1 cellular context compared by ENCODE assay signal in the genomic region with DNA sequence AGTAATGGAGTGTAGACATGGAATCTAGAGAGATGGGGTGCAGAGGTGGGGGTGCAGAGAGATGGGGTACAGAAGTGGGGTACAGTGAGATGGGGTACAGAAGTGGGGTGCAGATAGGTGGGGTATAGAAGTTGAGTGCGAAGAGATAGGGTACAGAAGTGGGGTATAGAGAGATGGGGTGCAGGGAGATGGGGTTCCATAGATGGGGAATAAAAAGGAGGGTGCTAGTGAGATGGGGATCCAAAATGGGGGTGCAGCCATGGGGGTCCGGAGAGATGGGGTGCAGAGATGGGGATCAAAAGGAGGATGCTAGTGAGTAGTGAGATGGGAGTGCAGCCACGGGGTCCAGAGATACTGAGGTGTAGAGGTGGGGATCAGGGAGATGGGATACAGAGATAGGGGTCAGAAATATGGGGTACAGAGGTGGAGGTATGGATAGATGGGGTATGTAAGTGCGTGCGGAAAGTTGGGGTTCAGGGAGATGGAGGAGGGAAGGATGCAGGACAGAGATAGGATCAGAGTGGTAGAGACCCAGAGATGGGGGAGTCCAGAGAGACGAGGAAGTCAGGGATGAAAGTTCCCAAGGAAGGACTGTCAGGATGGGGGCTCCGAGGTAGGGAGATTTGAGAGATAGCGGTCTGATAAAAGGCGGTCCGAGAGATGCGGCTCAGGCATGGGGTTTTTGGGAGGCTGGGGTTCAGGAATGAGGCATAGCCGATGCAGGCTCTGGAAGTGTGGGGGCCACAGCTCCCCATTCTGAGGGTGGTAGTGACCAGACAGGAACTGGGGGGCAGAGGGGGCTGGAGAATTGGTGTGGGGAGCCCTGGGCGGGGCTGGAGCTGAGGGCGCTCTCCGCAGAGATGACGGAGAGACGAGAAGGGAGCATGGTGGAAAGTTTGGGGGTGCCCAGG.
A peak's percentile ranks its signal among the peaks of the same experiment; 100 is the strongest.
TF ChIP-seq lines count a peak whose summit lies in the region.

No MANE protein-coding gene starts in this region.

TF ChIP-seq in HEK293, 187 proteins besides CTCF, POLR2A, EP300 and RAD21 (continued from another document and continues in another):
- TF ChIP-seq TSHZ1 (tag by site-specific recombination; IDR thresholded peaks at IDR 0.05; ENCODE audit: borderline replicate concordance) = peak; percentile 47; the same call in 1 of the 2 replicates
- no peak for TF ChIP-seq ZNF549 (tag by site-specific recombination; IDR thresholded peaks at IDR 0.05)
- no peak for TF ChIP-seq SP2 (tag by site-specific recombination; IDR thresholded peaks at IDR 0.05)
- TF ChIP-seq ZNF670 (tag by site-specific recombination; IDR thresholded peaks at IDR 0.05; ENCODE audit: low read depth) = no peak; the same call in 1 of the 2 replicates
- no peak for TF ChIP-seq TRIM28 (IDR thresholded peaks at IDR 0.05; ENCODE audit: borderline replicate concordance, low read length)
- TF ChIP-seq ZNF335 (tag by site-specific recombination; conservative IDR thresholded peaks at IDR 0.05) = no peak
- no peak for TF ChIP-seq ZNF18 (tag by site-specific recombination; IDR thresholded peaks at IDR 0.05)
- no peak for TF ChIP-seq TCF7L2 (IDR thresholded peaks at IDR 0.05; ENCODE audit: borderline replicate concordance, low read depth, low read length)
- no peak for TF ChIP-seq ZNF266 (tag by site-specific recombination; IDR thresholded peaks at IDR 0.05; ENCODE audit: low read depth)
- no peak for TF ChIP-seq ZNF138 (tag by site-specific recombination; IDR thresholded peaks at IDR 0.05; ENCODE audit: borderline replicate concordance)
- no peak for TF ChIP-seq ZNF707 (tag by site-specific recombination; IDR thresholded peaks at IDR 0.05)
- TF ChIP-seq, protein P1, sequence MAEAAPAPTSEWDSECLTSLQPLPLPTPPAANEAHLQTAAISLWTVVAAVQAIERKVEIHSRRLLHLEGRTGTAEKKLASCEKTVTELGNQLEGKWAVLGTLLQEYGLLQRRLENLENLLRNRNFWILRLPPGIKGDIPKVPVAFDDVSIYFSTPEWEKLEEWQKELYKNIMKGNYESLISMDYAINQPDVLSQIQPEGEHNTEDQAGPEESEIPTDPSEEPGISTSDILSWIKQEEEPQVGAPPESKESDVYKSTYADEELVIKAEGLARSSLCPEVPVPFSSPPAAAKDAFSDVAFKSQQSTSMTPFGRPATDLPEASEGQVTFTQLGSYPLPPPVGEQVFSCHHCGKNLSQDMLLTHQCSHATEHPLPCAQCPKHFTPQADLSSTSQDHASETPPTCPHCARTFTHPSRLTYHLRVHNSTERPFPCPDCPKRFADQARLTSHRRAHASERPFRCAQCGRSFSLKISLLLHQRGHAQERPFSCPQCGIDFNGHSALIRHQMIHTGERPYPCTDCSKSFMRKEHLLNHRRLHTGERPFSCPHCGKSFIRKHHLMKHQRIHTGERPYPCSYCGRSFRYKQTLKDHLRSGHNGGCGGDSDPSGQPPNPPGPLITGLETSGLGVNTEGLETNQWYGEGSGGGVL (tag by site-specific recombination; IDR thresholded peaks at IDR 0.05) = no peak
- no peak for TF ChIP-seq ZFP3 (tag by site-specific recombination; IDR thresholded peaks at IDR 0.05; ENCODE audit: low read depth)
- TF ChIP-seq, protein P2, sequence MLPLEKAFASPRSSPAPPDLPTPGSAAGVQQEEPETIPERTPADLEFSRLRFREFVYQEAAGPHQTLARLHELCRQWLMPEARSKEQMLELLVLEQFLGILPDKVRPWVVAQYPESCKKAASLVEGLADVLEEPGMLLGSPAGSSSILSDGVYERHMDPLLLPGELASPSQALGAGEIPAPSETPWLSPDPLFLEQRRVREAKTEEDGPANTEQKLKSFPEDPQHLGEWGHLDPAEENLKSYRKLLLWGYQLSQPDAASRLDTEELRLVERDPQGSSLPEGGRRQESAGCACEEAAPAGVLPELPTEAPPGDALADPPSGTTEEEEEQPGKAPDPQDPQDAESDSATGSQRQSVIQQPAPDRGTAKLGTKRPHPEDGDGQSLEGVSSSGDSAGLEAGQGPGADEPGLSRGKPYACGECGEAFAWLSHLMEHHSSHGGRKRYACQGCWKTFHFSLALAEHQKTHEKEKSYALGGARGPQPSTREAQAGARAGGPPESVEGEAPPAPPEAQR (tag by site-specific recombination; IDR thresholded peaks at IDR 0.05) = no peak
- no peak for TF ChIP-seq ZFHX2 (tag by site-specific recombination; conservative IDR thresholded peaks at IDR 0.05)
- no peak for TF ChIP-seq HOXA7 (CRISPR knock-in tag; IDR thresholded peaks at IDR 0.05; ENCODE audit: borderline replicate concordance)
- TF ChIP-seq IKZF3 (tag by site-specific recombination; IDR thresholded peaks at IDR 0.05) = 0 out of 2 replicates have a peak, but pooled peaks have one; percentile 29
- TF ChIP-seq, protein P3, sequence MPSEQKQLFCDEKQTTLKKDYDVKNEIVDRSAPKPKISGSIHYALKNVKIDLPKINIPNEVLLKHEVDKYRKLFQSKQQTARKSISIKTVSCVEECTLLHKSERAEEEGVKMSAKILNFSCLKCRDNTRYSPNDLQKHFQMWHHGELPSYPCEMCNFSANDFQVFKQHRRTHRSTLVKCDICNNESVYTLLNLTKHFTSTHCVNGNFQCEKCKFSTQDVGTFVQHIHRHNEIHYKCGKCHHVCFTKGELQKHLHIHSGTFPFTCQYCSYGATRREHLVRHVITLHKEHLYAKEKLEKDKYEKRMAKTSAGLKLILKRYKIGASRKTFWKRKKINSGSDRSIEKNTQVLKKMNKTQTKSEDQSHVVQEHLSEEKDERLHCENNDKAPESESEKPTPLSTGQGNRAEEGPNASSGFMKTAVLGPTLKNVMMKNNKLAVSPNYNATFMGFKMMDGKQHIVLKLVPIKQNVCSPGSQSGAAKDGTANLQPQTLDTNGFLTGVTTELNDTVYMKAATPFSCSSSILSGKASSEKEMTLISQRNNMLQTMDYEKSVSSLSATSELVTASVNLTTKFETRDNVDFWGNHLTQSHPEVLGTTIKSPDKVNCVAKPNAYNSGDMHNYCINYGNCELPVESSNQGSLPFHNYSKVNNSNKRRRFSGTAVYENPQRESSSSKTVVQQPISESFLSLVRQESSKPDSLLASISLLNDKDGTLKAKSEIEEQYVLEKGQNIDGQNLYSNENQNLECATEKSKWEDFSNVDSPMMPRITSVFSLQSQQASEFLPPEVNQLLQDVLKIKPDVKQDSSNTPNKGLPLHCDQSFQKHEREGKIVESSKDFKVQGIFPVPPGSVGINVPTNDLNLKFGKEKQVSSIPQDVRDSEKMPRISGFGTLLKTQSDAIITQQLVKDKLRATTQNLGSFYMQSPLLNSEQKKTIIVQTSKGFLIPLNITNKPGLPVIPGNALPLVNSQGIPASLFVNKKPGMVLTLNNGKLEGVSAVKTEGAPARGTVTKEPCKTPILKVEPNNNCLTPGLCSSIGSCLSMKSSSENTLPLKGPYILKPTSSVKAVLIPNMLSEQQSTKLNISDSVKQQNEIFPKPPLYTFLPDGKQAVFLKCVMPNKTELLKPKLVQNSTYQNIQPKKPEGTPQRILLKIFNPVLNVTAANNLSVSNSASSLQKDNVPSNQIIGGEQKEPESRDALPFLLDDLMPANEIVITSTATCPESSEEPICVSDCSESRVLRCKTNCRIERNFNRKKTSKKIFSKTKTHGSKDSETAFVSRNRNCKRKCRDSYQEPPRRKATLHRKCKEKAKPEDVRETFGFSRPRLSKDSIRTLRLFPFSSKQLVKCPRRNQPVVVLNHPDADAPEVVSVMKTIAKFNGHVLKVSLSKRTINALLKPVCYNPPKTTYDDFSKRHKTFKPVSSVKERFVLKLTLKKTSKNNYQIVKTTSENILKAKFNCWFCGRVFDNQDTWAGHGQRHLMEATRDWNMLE (tag by site-specific recombination; conservative IDR thresholded peaks at IDR 0.05; ENCODE audit: low read depth) = no peak
- TF ChIP-seq ZNF169 (tag by site-specific recombination; IDR thresholded peaks at IDR 0.05) = no peak
- TF ChIP-seq, protein P4, sequence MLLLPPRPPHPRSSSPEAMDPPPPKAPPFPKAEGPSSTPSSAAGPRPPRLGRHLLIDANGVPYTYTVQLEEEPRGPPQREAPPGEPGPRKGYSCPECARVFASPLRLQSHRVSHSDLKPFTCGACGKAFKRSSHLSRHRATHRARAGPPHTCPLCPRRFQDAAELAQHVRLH (tag by site-specific recombination; IDR thresholded peaks at IDR 0.05) = no peak
- TF ChIP-seq MZF1 (tag by site-specific recombination; IDR thresholded peaks at IDR 0.05; ENCODE audit: borderline replicate concordance) = no peak; the same call in 1 of the 2 replicates
- TF ChIP-seq ZNF664 (tag by site-specific recombination; IDR thresholded peaks at IDR 0.05) = no peak
- TF ChIP-seq KLF1 (tag by site-specific recombination; IDR thresholded peaks at IDR 0.05) = no peak
- TF ChIP-seq ZNF510 (tag by site-specific recombination; IDR thresholded peaks at IDR 0.05; ENCODE audit: insufficient replicate concordance) = no peak
- TF ChIP-seq ZBTB10 (tag by site-specific recombination; IDR thresholded peaks at IDR 0.05) = peak; percentile 100
- TF ChIP-seq, protein P5, sequence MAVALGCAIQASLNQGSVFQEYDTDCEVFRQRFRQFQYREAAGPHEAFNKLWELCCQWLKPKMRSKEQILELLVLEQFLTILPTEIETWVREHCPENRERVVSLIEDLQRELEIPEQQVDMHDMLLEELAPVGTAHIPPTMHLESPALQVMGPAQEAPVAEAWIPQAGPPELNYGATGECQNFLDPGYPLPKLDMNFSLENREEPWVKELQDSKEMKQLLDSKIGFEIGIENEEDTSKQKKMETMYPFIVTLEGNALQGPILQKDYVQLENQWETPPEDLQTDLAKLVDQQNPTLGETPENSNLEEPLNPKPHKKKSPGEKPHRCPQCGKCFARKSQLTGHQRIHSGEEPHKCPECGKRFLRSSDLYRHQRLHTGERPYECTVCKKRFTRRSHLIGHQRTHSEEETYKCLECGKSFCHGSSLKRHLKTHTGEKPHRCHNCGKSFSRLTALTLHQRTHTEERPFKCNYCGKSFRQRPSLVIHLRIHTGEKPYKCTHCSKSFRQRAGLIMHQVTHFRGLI (tag by site-specific recombination; IDR thresholded peaks at IDR 0.05) = no peak
- TF ChIP-seq ZNF148 (tag by site-specific recombination; IDR thresholded peaks at IDR 0.05; ENCODE audit: borderline replicate concordance) = peak; percentile 20; the same call in 1 of the 2 replicates
- 0 out of 2 replicates have a peak, but pooled peaks have one; percentile 8 for TF ChIP-seq SP7 (tag by site-specific recombination; IDR thresholded peaks at IDR 0.05)
- TF ChIP-seq ZNF624 (tag by site-specific recombination; IDR thresholded peaks at IDR 0.05) = no peak
